In the genomic region with DNA sequence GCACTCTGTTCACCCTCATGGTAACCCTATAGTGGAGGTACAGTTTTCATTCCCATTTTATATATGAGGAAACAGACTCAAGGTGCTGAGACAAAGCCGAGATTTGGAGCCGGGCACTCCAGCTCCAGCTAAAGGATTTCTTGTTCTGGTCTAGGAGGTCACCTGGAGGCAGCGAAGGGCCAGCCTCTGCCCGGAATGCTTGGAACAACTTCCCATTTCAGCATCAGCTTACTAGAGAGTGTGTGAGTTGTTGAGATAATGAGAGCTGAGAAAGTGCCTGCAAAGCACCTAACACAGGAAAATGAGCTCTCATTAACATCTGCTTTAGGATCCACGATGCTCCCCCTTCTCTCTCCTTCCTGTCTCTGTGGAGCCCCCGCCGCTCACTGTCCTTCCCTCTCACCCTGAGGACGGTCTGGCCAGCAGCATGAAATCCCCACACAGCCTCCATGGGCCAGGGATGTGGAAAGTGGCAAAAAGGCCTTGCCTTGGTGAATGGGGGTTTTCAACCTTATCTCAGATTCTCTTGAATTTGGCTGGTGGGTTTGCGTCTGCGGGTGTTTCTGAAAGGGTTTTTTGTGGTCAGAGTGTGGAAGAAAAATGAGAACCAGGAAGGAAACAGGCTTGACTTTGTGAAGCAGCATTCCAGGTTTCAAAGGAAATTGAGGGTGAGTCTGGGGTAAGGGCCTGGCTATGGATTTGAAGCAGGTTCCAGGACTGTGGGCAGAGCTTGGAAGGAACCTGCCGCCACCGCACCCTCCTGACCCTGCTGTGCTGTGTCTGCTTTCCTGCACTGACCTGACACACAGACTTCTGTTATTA, we compare ENCODE assay signal across 1 cellular context.
TF ChIP-seq lines count a peak whose summit lies in the region.

No MANE protein-coding gene starts in this region.

TF ChIP-seq in GM23338, 12 proteins besides CTCF, POLR2A, EP300 and RAD21 (continued from another document):
- TF ChIP-seq CREB1 (CRISPR knock-in tag; IDR thresholded peaks at IDR 0.05; ENCODE audit: low read depth) (no peak), EZH2 (IDR thresholded peaks at IDR 0.05; ENCODE audit: low read depth, unreplicated experiment) (no peak)
TF ChIP-seq in GM23338: peak in this region for 0.
